ENCODE assay signal across 23 cellular contexts in the genomic region with DNA sequence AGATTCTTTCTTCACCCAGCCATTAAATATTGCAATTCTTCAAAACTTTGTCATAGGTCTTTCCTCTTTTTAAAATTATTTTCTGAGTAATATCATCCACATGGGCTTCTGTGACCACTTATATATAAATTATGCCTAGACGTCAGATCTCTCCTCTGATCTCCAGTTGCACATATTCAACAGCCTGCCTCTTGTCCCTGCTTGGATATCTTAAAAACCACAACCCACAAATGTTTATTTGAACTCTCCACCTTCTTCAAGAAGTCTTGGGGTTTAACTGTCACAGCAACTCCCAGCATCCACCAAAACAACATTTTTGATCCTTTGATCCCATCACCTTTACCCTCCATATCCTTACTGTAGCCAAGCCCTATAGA.
DNase-seq lines count a peak whose midpoint lies in the region; TF ChIP-seq lines count a peak whose summit lies in the region.
"Had no signal": no experiment of that assay in that cellular context is flagged by ENCODE, and none has a peak within 500 bp of the region (broad histone marks: within the 10 kb centered on the region; RNA-seq: fewer than 3 reads in every experiment).

No MANE protein-coding gene starts in this region.

- no peak overlapping the region for H3K27ac ChIP-seq in fibroblast of lung (ENCODE audit: insufficient read depth, low read length)
- no peak overlapping the region for H3K27ac ChIP-seq in CD8-positive, alpha-beta memory T cell (ENCODE audit: low read depth, low read length)
- H3K27ac ChIP-seq: dorsolateral prefrontal cortex, prostate gland, SJCRH30, tibial nerve had no signal

- no peaks in the 10 kb centered on the region for H3K36me3 Mint-ChIP-seq in activated naive CD4-positive, alpha-beta T cell treated with anti-CD3 and anti-CD28 coated beads, Interleukin-2, amount 10 ng/mL, durations not matched to agents 7 days and 5 days
- H3K36me3 Mint-ChIP-seq in immature natural killer cell (no peaks in the 10 kb centered on the region), chondrocyte (ENCODE audit: low read depth) (no peaks in the 10 kb centered on the region)
- no peaks in the 10 kb centered on the region for H3K36me3 Mint-ChIP-seq in CD8-positive, alpha-beta memory T cell
- H3K36me3 Mint-ChIP-seq: brain; stimulated activated memory B cell treated with anti-CD40 and anti-IgM and Interleukin-4, amounts not matched to agents 10 μg/mL and 1 μg/mL and 100 μg/mL, for 72 hours had no signal

- no peak for DNase-seq in activated naive CD4-positive, alpha-beta T cell treated with anti-CD3 and anti-CD28 coated beads, Interleukin-2, amount 10 ng/mL, durations not matched to agents 7 days and 5 days
- no peak for DNase-seq in activated naive CD4-positive, alpha-beta T cell (lab: John Stamatoyannopoulos, UW)
- DNase-seq in RPMI7951 (ENCODE audit: low read depth), result peak; percentile 75
- DNase-seq in fibroblast of lung (ENCODE audit: low read depth in 2 of 2), result peak; percentile 42 to 90
- no peak for DNase-seq in immature natural killer cell
- DNase-seq in CD8-positive, alpha-beta memory T cell, result no peak
- no peak for DNase-seq in T1000 (lab: John Stamatoyannopoulos, UW)
- DNase-seq in chondrocyte (ENCODE audit: low spot score), result no peak
- DNase-seq: 8988T; activated CD8-positive, alpha-beta memory T cell treated with anti-CD3 and anti-CD28 coated beads, Interleukin-2, amount 50 U/mL, for 4 hours; activated gamma-delta T cell treated with Interleukin-2 at 50 U/mL for 16 hours; dorsolateral prefrontal cortex; head of caudate nucleus; MM.1S; NCI-H1694 treated with DMSO at 0.1 percent for 48 hours; NCI-H510A treated with DMSO at 0.1 percent for 48 hours; SJCRH30; T-helper 9 cell had no signal

- H3K79me2 ChIP-seq in fibroblast of lung (ENCODE audit: control insufficient read depth, insufficient read depth, low read length), result no peaks in the 10 kb centered on the region

- no peaks in the 10 kb centered on the region for H3K9me3 ChIP-seq in fibroblast of lung (ENCODE audit: control insufficient read depth, insufficient read depth, low read depth, low read length)
- no peaks in the 10 kb centered on the region for H3K9me3 ChIP-seq in CD8-positive, alpha-beta memory T cell (ENCODE audit: low read length)
- H3K9me3 ChIP-seq: prostate gland, SJCRH30 had no signal

- no peak overlapping the region for H3K4me2 ChIP-seq in fibroblast of lung (ENCODE audit: extremely low read depth, insufficient read depth, low read length)

- H3K36me3 ChIP-seq in fibroblast of lung (ENCODE audit: control insufficient read depth, insufficient read depth, low read length), result no peaks in the 10 kb centered on the region
- no peaks in the 10 kb centered on the region for H3K36me3 ChIP-seq in CD8-positive, alpha-beta memory T cell (ENCODE audit: insufficient read depth, low read length)
- H3K36me3 ChIP-seq: prostate gland, SJCRH30, tibial nerve had no signal

- no peak overlapping the region for H3K9ac ChIP-seq in fibroblast of lung (ENCODE audit: insufficient read depth, low read length)

- no peak overlapping the region for H2AFZ ChIP-seq in fibroblast of lung (ENCODE audit: low read length)

- no peaks in the 10 kb centered on the region for H4K20me1 ChIP-seq in fibroblast of lung (ENCODE audit: control insufficient read depth, extremely low read depth, insufficient read depth, low read length)

- no peaks in the 10 kb centered on the region for H3K27me3 Mint-ChIP-seq in activated naive CD4-positive, alpha-beta T cell treated with anti-CD3 and anti-CD28 coated beads, Interleukin-2, amount 10 ng/mL, durations not matched to agents 7 days and 5 days
- H3K27me3 Mint-ChIP-seq in immature natural killer cell (ENCODE audit: low read depth in 3 of 3) (peaks cover 0 to 3% (median 0%) of the 10 kb centered on the region in 3 donors), chondrocyte (ENCODE audit: low read depth) (no peaks in the 10 kb centered on the region)
- H3K27me3 Mint-ChIP-seq in CD8-positive, alpha-beta memory T cell, result no peaks in the 10 kb centered on the region
- H3K27me3 Mint-ChIP-seq: brain; stimulated activated memory B cell treated with anti-CD40 and anti-IgM and Interleukin-4, amounts not matched to agents 10 μg/mL and 1 μg/mL and 100 μg/mL, for 72 hours had no signal

- H3K4me1 Mint-ChIP-seq in activated naive CD4-positive, alpha-beta T cell treated with anti-CD3 and anti-CD28 coated beads, Interleukin-2, amount 10 ng/mL, durations not matched to agents 7 days and 5 days, result no peaks in the 10 kb centered on the region
- no peaks in the 10 kb centered on the region for H3K4me1 Mint-ChIP-seq in immature natural killer cell
- no peaks in the 10 kb centered on the region for H3K4me1 Mint-ChIP-seq in CD8-positive, alpha-beta memory T cell
- H3K4me1 Mint-ChIP-seq in chondrocyte (ENCODE audit: low read depth), result peaks cover 33% of the 10 kb centered on the region
- H3K4me1 Mint-ChIP-seq: brain; nephron; stimulated activated memory B cell treated with anti-CD40 and anti-IgM and Interleukin-4, amounts not matched to agents 10 μg/mL and 1 μg/mL and 100 μg/mL, for 72 hours had no signal

- no peak overlapping the region for H3K4me3 ChIP-seq in fibroblast of lung (replicated peaks in 1 of 4; ENCODE audit: control extremely low read depth in 1 of 4, insufficient read depth in 1 of 4, low read depth in 3 of 4, low read length in 4 of 4)
- no peak overlapping the region for H3K4me3 ChIP-seq in CD8-positive, alpha-beta memory T cell (ENCODE audit: low read length)
- H3K4me3 ChIP-seq: dorsolateral prefrontal cortex, prostate gland, SJCRH30, tibial nerve had no signal

- POLR2A ChIA-PET in CD8-positive, alpha-beta memory T cell (lab: Charles Lee), result no interaction called here

- H3K27ac Mint-ChIP-seq in activated naive CD4-positive, alpha-beta T cell treated with anti-CD3 and anti-CD28 coated beads, Interleukin-2, amount 10 ng/mL, durations not matched to agents 7 days and 5 days, result peak overlapping the region; percentile 31
- no peak overlapping the region for H3K27ac Mint-ChIP-seq in immature natural killer cell
- no peak overlapping the region for H3K27ac Mint-ChIP-seq in CD8-positive, alpha-beta memory T cell
- H3K27ac Mint-ChIP-seq in chondrocyte (ENCODE audit: unreplicated experiment), result no peak overlapping the region
- H3K27ac Mint-ChIP-seq: brain; nephron; stimulated activated memory B cell treated with anti-CD40 and anti-IgM and Interleukin-4, amounts not matched to agents 10 μg/mL and 1 μg/mL and 100 μg/mL, for 72 hours had no signal

- no peaks in the 10 kb centered on the region for H3K4me1 ChIP-seq in fibroblast of lung (ENCODE audit: control insufficient read depth, extremely low read depth, insufficient read depth, low read length)
- no peaks in the 10 kb centered on the region for H3K4me1 ChIP-seq in CD8-positive, alpha-beta memory T cell (ENCODE audit: insufficient read depth, low read length)
- H3K4me1 ChIP-seq: prostate gland, SJCRH30 had no signal

- peaks cover 18% of the 10 kb centered on the region for H3K9me3 Mint-ChIP-seq in activated naive CD4-positive, alpha-beta T cell treated with anti-CD3 and anti-CD28 coated beads, Interleukin-2, amount 10 ng/mL, durations not matched to agents 7 days and 5 days
- H3K9me3 Mint-ChIP-seq in immature natural killer cell, result peaks cover 0 to 40% (median 7%) of the 10 kb centered on the region in 6 donors
- H3K9me3 Mint-ChIP-seq in CD8-positive, alpha-beta memory T cell, result peaks cover 6 to 27% (median 12%) of the 10 kb centered on the region in 5 donors
- H3K9me3 Mint-ChIP-seq in chondrocyte (ENCODE audit: low read depth), result no peaks in the 10 kb centered on the region

- CTCF ChIA-PET in activated naive CD4-positive, alpha-beta T cell treated with anti-CD3 and anti-CD28 coated beads, Interleukin-2, amount 10 ng/mL, durations not matched to agents 7 days and 5 days (lab: Charles Lee), result no interaction called here
- CTCF ChIA-PET in CD8-positive, alpha-beta memory T cell (lab: Charles Lee), result no interaction called here

- H3K27me3 ChIP-seq in fibroblast of lung (ENCODE audit: control insufficient read depth, insufficient read depth, low read length), result no peaks in the 10 kb centered on the region
- H3K27me3 ChIP-seq in CD8-positive, alpha-beta memory T cell (ENCODE audit: insufficient read depth, low read length, poor library complexity, severe bottlenecking), result no peaks in the 10 kb centered on the region
- H3K27me3 ChIP-seq: dorsolateral prefrontal cortex, SJCRH30, tibial nerve had no signal

- TF ChIP-seq CTCF in fibroblast of lung (conservative IDR thresholded peaks at IDR 0.05 in 1 of 2, IDR thresholded peaks at IDR 0.05 in 1 of 2; ENCODE audit: low read depth in 1 of 2, low read length in 2 of 2) (no peak), chondrocyte (IDR thresholded peaks at IDR 0.05) (no peak)

- no peak overlapping the region for H3K4me3 Mint-ChIP-seq in activated naive CD4-positive, alpha-beta T cell treated with anti-CD3 and anti-CD28 coated beads, Interleukin-2, amount 10 ng/mL, durations not matched to agents 7 days and 5 days
- H3K4me3 Mint-ChIP-seq in immature natural killer cell, result no peak overlapping the region
- no peak overlapping the region for H3K4me3 Mint-ChIP-seq in CD8-positive, alpha-beta memory T cell
- no peak overlapping the region for H3K4me3 Mint-ChIP-seq in chondrocyte (ENCODE audit: unreplicated experiment)
- H3K4me3 Mint-ChIP-seq: brain; nephron; stimulated activated memory B cell treated with anti-CD40 and anti-IgM and Interleukin-4, amounts not matched to agents 10 μg/mL and 1 μg/mL and 100 μg/mL, for 72 hours had no signal

Comparison
In these comparisons a context has a peak if more than half of its experiments do, and no peak if none do; other contexts are left out.
1. DNase-seq: peak in RPMI7951 (single experiment) and fibroblast of lung (2 of 2); none in activated naive CD4-positive, alpha-beta T cell treated with anti-CD3 and anti-CD28 coated beads, Interleukin-2, amount 10 ng/mL, durations not matched to agents 7 days and 5 days (single experiment), activated naive CD4-positive, alpha-beta T cell (0 of 4), immature natural killer cell (0 of 3), CD8-positive, alpha-beta memory T cell (0 of 5), T1000 (single experiment) and chondrocyte (single experiment).